In genomic region chr1:83488077-83488476, GRCh38 we compare ENCODE assay signal across 8 cellular contexts.
DNase-seq lines count a peak whose midpoint lies in the region; ATAC-seq and TF ChIP-seq lines count a peak whose summit lies in the region.
"Not testable (repeated sequence)": the region's sequence is repeated elsewhere in the genome, so short reads cannot be mapped to it uniquely, and the experiment has no call there.

No MANE protein-coding gene starts in this region.

- TF ChIP-seq CTCF in GM12865 (IDR thresholded peaks at IDR 0.05; ENCODE audit: insufficient read depth, low read depth, low read length, missing control alignments); natural killer cell (IDR thresholded peaks at IDR 0.05): not testable (repeated sequence)

- peak overlapping the region; percentile 8 for H3K4me3 Mint-ChIP-seq in T-helper 2 cell treated with Interferon-gamma antibody and Interleukin-4, amounts not matched to agents 5 μg/mL and 100 μg/mL, for 36 hours
- not testable (repeated sequence) for H3K4me3 Mint-ChIP-seq in activated naive CD8-positive, alpha-beta T cell treated with anti-CD3 and anti-CD28 coated beads for 36 hours; natural killer cell

- peaks cover 32% of the 10 kb centered on the region for H3K4me1 Mint-ChIP-seq in T-helper 2 cell treated with Interferon-gamma antibody and Interleukin-4, amounts not matched to agents 5 μg/mL and 100 μg/mL, for 36 hours (ENCODE audit: low read depth)
- H3K4me1 Mint-ChIP-seq in activated naive CD8-positive, alpha-beta T cell treated with anti-CD3 and anti-CD28 coated beads for 36 hours: peaks cover 24% of the 10 kb centered on the region
- not testable (repeated sequence) for H3K4me1 Mint-ChIP-seq in natural killer cell

- H3K9me3 Mint-ChIP-seq in T-helper 2 cell treated with Interferon-gamma antibody and Interleukin-4, amounts not matched to agents 5 μg/mL and 100 μg/mL, for 36 hours; activated naive CD8-positive, alpha-beta T cell treated with anti-CD3 and anti-CD28 coated beads for 36 hours: not testable (repeated sequence)
- H3K9me3 Mint-ChIP-seq in natural killer cell: peaks cover 5 to 13% of the 10 kb centered on the region in 2 donors

- peak; percentile 81 for DNase-seq in GM12865 (ENCODE audit: low read depth)
- peak; percentile 49 for DNase-seq in T-helper 2 cell treated with Interferon-gamma antibody and Interleukin-4, amounts not matched to agents 5 μg/mL and 100 μg/mL, for 36 hours (ENCODE audit: low spot score)
- peak; percentile 14 for DNase-seq in activated naive CD8-positive, alpha-beta T cell treated with anti-CD3 and anti-CD28 coated beads for 36 hours
- not testable (repeated sequence) for DNase-seq in natural killer cell

- H3K4me3 ChIP-seq in GM12865 (ENCODE audit: low read depth, low read length): not testable (repeated sequence)

- H3K36me3 Mint-ChIP-seq in T-helper 2 cell treated with Interferon-gamma antibody and Interleukin-4, amounts not matched to agents 5 μg/mL and 100 μg/mL, for 36 hours (ENCODE audit: low read depth); activated naive CD8-positive, alpha-beta T cell treated with anti-CD3 and anti-CD28 coated beads for 36 hours; natural killer cell: not testable (repeated sequence)

- intact Hi-C loops in natural killer cell (cut with micrococcal nuclease): not testable (repeated sequence)

- H3K27me3 Mint-ChIP-seq in T-helper 2 cell treated with Interferon-gamma antibody and Interleukin-4, amounts not matched to agents 5 μg/mL and 100 μg/mL, for 36 hours (ENCODE audit: low read depth); activated naive CD8-positive, alpha-beta T cell treated with anti-CD3 and anti-CD28 coated beads for 36 hours; natural killer cell (ENCODE audit: low read depth in 2 of 2): not testable (repeated sequence)

- peak; percentile 89 for ATAC-seq in GM19025 (IDR thresholded peaks at IDR 0.05; ENCODE audit: low read depth, unreplicated experiment)
- ATAC-seq in GM21447 (IDR thresholded peaks at IDR 0.05; ENCODE audit: unreplicated experiment): peak; percentile 89
- ATAC-seq in HG02852 (IDR thresholded peaks at IDR 0.05; ENCODE audit: unreplicated experiment): peak; percentile 82
- ATAC-seq in HG03175 (IDR thresholded peaks at IDR 0.05; ENCODE audit: unreplicated experiment): peak; percentile 76
- ATAC-seq in natural killer cell: peak in 2 of 3 donors; percentile 24 to 35

- H3K27ac Mint-ChIP-seq in T-helper 2 cell treated with Interferon-gamma antibody and Interleukin-4, amounts not matched to agents 5 μg/mL and 100 μg/mL, for 36 hours: peak overlapping the region; percentile 77
- H3K27ac Mint-ChIP-seq in activated naive CD8-positive, alpha-beta T cell treated with anti-CD3 and anti-CD28 coated beads for 36 hours: peak overlapping the region; percentile 89
- H3K27ac Mint-ChIP-seq in natural killer cell: not testable (repeated sequence)

Comparison
In these comparisons a context has a peak if more than half of its experiments do, and no peak if none do; other contexts are left out.
1. ATAC-seq: peak in every context shown above with its lines; median percentile 89 in GM19025; 89 in GM21447; 82 in HG02852; 76 in HG03175; 30 in natural killer cell.